28 cellular contexts compared by ENCODE assay signal in the genomic region with DNA sequence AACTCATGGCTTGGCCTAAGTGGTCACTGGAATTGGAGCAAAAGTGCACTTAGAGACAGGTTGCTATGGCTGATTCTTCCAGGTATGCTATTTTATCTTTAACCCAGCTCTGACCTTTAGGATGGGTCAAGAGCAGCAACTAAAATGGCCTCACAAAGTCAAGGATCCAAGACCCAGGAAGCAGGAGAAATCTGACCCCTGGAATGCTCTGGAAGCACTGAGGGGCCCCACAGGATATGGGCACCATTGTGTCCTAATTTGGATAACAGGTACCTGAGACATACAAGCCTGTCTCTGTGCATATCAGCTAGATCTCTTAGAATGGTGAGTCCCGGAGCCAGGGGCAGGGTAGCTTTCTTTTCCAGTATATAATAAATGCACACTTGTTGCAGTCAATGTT.
"Had no signal": no experiment of that assay in that cellular context is flagged by ENCODE, and none has a peak within 500 bp of the region (broad histone marks: within the 10 kb centered on the region; RNA-seq: fewer than 3 reads in every experiment).

No MANE protein-coding gene starts in this region.

- H3K4me3 ChIP-seq: dorsolateral prefrontal cortex, gastrocnemius medialis, lung, mucosa of descending colon, right lobe of liver, thoracic aorta, tibial nerve, upper lobe of left lung had no signal

- H3K4me1 ChIP-seq: gastrocnemius medialis, right lobe of liver had no signal

- H3K4me3 Mint-ChIP-seq: memory B cell, mesothelial cell of epicardium, naive B cell, neural crest cell had no signal

- H2AFZ ChIP-seq: parathyroid adenoma had no signal

- H3K27me3 Mint-ChIP-seq: memory B cell; natural killer cell treated with Interleukin-12 subunit alpha and Interleukin-12 subunit beta and Interleukin-15 and Interleukin-18, amount 100 ng/mL, for 72 hours; progenitor cell of endocrine pancreas had no signal

- H3K9me3 ChIP-seq: gastrocnemius medialis, mucosa of descending colon, neutrophil, right lobe of liver, thoracic aorta, tibial nerve, upper lobe of left lung had no signal

- DNase-seq: cerebellar nuclear complex; cortex of kidney; dorsolateral prefrontal cortex; effector CD4-positive, alpha-beta T cell; foreskin fibroblast; gastrocnemius medialis; head of caudate nucleus; kidney; naive B cell; right lobe of liver; small intestine; stimulated activated CD4-positive, alpha-beta T cell treated with anti-CD3 and anti-CD28 coated beads, Interleukin-15, amount 100 ng/mL, for 24 hours; stimulated activated CD4-positive, alpha-beta T cell treated with anti-CD3 and anti-CD28 coated beads, Interleukin-2, amount 100 ng/mL, for 48 hours; stimulated activated naive CD4-positive, alpha-beta T cell treated with Interleukin-2 at 50 U/mL for 16 hours had no signal

- H3K27ac ChIP-seq: dorsolateral prefrontal cortex, epithelial cell of prostate, gastrocnemius medialis, parathyroid adenoma, right lobe of liver, thoracic aorta, tibial nerve, upper lobe of left lung had no signal

- H3K27me3 ChIP-seq: dorsolateral prefrontal cortex, gastrocnemius medialis, neutrophil, right lobe of liver, tibial nerve, upper lobe of left lung had no signal

- H3K9ac ChIP-seq: parathyroid adenoma had no signal

- H3K9me3 Mint-ChIP-seq: memory B cell; natural killer cell treated with Interleukin-12 subunit alpha and Interleukin-12 subunit beta and Interleukin-15 and Interleukin-18, amount 100 ng/mL, for 72 hours; neural crest cell had no signal

- H3K36me3 ChIP-seq: gastrocnemius medialis, neutrophil, right lobe of liver, thoracic aorta, tibial nerve, upper lobe of left lung had no signal

- ATAC-seq: gastrocnemius medialis; left lobe of liver; natural killer cell treated with Interleukin-12 subunit alpha and Interleukin-12 subunit beta and Interleukin-15 and Interleukin-18, amount 100 ng/mL, for 72 hours; right lobe of liver had no signal

- H3K36me3 Mint-ChIP-seq: mesothelial cell of epicardium; natural killer cell treated with Interleukin-12 subunit alpha and Interleukin-12 subunit beta and Interleukin-15 and Interleukin-18, amount 100 ng/mL, for 72 hours had no signal

- H3K27ac Mint-ChIP-seq: memory B cell, mesothelial cell of epicardium, progenitor cell of endocrine pancreas had no signal

- H3K79me2 ChIP-seq: parathyroid adenoma had no signal
